ENCODE assay signal across 26 cellular contexts in the genomic region with DNA sequence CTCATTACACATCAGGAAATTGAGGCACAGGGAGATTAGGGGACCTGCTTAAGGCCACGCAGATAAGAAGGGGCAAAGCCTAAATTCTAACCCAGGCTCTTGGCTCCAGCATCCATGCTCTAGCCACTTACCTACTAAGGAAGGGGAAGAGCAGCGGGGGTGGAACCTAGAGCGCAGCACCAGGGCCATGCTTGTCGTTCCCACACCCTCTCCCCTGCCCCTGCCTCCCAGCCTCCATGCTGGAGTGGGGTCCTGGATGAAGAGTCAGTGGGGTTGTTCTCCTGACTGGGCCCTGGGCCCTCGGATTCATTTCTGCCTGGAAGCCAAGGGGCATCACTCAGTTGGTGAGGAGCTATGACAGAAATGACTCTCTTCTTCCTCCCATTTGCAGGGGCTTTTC.
"Had no signal": no experiment of that assay in that cellular context is flagged by ENCODE, and none has a peak within 500 bp of the region (broad histone marks: within the 10 kb centered on the region; RNA-seq: fewer than 3 reads in every experiment).

No MANE protein-coding gene starts in this region.

- H3K36me3 ChIP-seq: ascending aorta, breast epithelium, cardiac muscle cell, colonic mucosa had no signal

- H3K27me3 ChIP-seq: ascending aorta, cardiac muscle cell, colonic mucosa had no signal

- H3K4me3 ChIP-seq: ascending aorta, breast epithelium, cardiac muscle cell, colonic mucosa had no signal

- H3K27ac ChIP-seq: ascending aorta, breast epithelium, cardiac muscle cell, colonic mucosa had no signal

- H3K9me3 ChIP-seq: ascending aorta, breast epithelium, colonic mucosa had no signal

- H3K4me1 ChIP-seq: breast epithelium, colonic mucosa had no signal

- FAIRE-seq: frontal cortex had no signal

- DNase-seq: activated CD4-positive, alpha-beta memory T cell treated with anti-CD3 and anti-CD28 coated beads, Interleukin-2, amount 10 ng/mL, durations not matched to agents 7 days and 5 days; activated CD4-positive, alpha-beta T cell treated with anti-CD3 and anti-CD28 coated beads for 1 hour; activated CD4-positive, alpha-beta T cell treated with anti-CD3 and anti-CD28 coated beads for 4 hours; activated CD4-positive, alpha-beta T cell treated with anti-CD3 and anti-CD28 coated beads, Interleukin-2, amount 10 ng/mL, durations not matched to agents 7 days and 5 days; activated CD4-positive, alpha-beta T cell treated with anti-CD3 and anti-CD28 coated beads, Interleukin-2, amount 50 U/mL, for 4 hours; activated CD8-positive, alpha-beta memory T cell treated with anti-CD3 and anti-CD28 coated beads, Interleukin-2, amount 50 U/mL, for 48 hours; activated gamma-delta T cell; activated naive CD4-positive, alpha-beta T cell; activated naive CD4-positive, alpha-beta T cell treated with anti-CD3 and anti-CD28 coated beads, Interleukin-2, amount 10 ng/mL, durations not matched to agents 7 days and 5 days; activated naive CD8-positive, alpha-beta T cell treated with anti-CD3 and anti-CD28 coated beads, Interleukin-2, amount 10 ng/mL, durations not matched to agents 7 days and 5 days; activated T-cell treated with anti-CD3 and anti-CD28 coated beads for 4 hours; activated T-cell treated with anti-CD3 and anti-CD28 coated beads, Interleukin-2, amount 50 U/mL, for 24 hours; activated T-cell treated with anti-CD3 and anti-CD28 coated beads, Interleukin-2, amount 50 U/mL, for 72 hours; central memory CD4-positive, alpha-beta T cell; cerebellar nuclear complex; colonic mucosa; effector CD8-positive, alpha-beta T cell; foreskin fibroblast; T-helper 2 cell had no signal

- ATAC-seq: activated naive CD4-positive, alpha-beta T cell treated with anti-CD3 and anti-CD28 coated beads, Interleukin-2, amount 50 U/mL, for 72 hours; activated T-cell treated with anti-CD3 and anti-CD28 coated beads, Interleukin-2, amount 50 U/mL, for 72 hours; esophagus mucosa; WTC11 had no signal
